ENCODE assay signal across 24 cellular contexts in the genomic region with DNA sequence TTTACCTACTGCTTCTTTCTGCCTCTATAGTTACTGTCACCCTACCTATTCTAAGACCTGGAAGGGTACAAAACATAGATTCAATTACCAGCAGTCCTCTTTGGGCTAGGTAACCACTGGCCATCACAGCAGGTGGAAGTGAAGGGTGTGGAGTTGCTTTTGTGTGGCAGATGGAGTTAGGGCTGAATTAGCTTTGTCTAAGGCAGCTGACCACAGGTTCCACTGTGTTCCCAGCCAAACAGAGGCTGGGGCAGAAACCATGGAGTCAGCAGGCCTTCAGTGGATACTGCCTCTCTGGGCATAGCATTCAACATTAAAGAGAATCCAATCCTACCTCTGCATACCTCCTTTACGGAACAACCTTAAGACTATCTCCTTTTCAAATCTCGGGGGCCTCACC.
"Had no signal": no experiment of that assay in that cellular context is flagged by ENCODE, and none has a peak within 500 bp of the region (broad histone marks: within the 10 kb centered on the region; RNA-seq: fewer than 3 reads in every experiment).

No MANE protein-coding gene starts in this region.

- H3K27ac Mint-ChIP-seq: activated CD4-positive, alpha-beta memory T cell treated with anti-CD3 and anti-CD28 coated beads for 36 hours; activated CD4-positive, alpha-beta T cell treated with anti-CD3 and anti-CD28 coated beads, Interleukin-2, amount 10 ng/mL, durations not matched to agents 7 days and 5 days; activated naive CD4-positive, alpha-beta T cell treated with anti-CD3 and anti-CD28 coated beads for 36 hours; activated naive CD8-positive, alpha-beta T cell; activated T-helper 17 cell treated with anti-CD3 and anti-CD28 coated beads, Interleukin-2, amount 50 U/mL, for 72 hours; brain; T-cell had no signal

- H3K9me3 Mint-ChIP-seq: activated CD4-positive, alpha-beta memory T cell treated with anti-CD3 and anti-CD28 coated beads for 36 hours; activated CD4-positive, alpha-beta T cell treated with anti-CD3 and anti-CD28 coated beads, Interleukin-2, amount 10 ng/mL, durations not matched to agents 7 days and 5 days; activated naive CD4-positive, alpha-beta T cell treated with anti-CD3 and anti-CD28 coated beads for 36 hours; activated T-helper 17 cell treated with anti-CD3 and anti-CD28 coated beads, Interleukin-2, amount 50 U/mL, for 72 hours; brain; T-cell had no signal

- H3K27ac ChIP-seq: KMS-11 had no signal

- H3K4me3 Mint-ChIP-seq: activated CD4-positive, alpha-beta memory T cell treated with anti-CD3 and anti-CD28 coated beads for 36 hours; activated CD4-positive, alpha-beta T cell treated with anti-CD3 and anti-CD28 coated beads, Interleukin-2, amount 10 ng/mL, durations not matched to agents 7 days and 5 days; activated naive CD4-positive, alpha-beta T cell treated with anti-CD3 and anti-CD28 coated beads for 36 hours; activated naive CD8-positive, alpha-beta T cell; activated T-helper 17 cell treated with anti-CD3 and anti-CD28 coated beads, Interleukin-2, amount 50 U/mL, for 72 hours; brain; T-cell had no signal

- H3K9ac ChIP-seq: KMS-11 had no signal

- DNase-seq: activated CD4-positive, alpha-beta memory T cell treated with anti-CD3 and anti-CD28 coated beads for 36 hours; activated CD4-positive, alpha-beta T cell treated with anti-CD3 and anti-CD28 coated beads, Interleukin-2, amount 10 ng/mL, durations not matched to agents 7 days and 5 days; activated CD4-positive, CD25-positive, alpha-beta regulatory T cell; activated CD8-positive, alpha-beta memory T cell treated with anti-CD3 and anti-CD28 coated beads for 24 hours; activated gamma-delta T cell; activated naive CD4-positive, alpha-beta T cell treated with anti-CD3 and anti-CD28 coated beads for 36 hours; activated T-cell treated with anti-CD3 and anti-CD28 coated beads for 4 hours; activated T-cell treated with anti-CD3 and anti-CD28 coated beads, Interleukin-2, amount 50 U/mL, for 48 hours; amygdala; MV-4-11; NCI-H1092 treated with DMSO at 0.1 percent for 48 hours; NCI-H1417 treated with DMSO at 0.1 percent for 48 hours; NCI-H187; NCI-H446; NCI-H524; NCI-H82; SIG-M5; T-cell; T-helper 2 cell; T1000 had no signal

- H3K27me3 Mint-ChIP-seq: activated CD4-positive, alpha-beta memory T cell treated with anti-CD3 and anti-CD28 coated beads for 36 hours; activated CD4-positive, alpha-beta T cell treated with anti-CD3 and anti-CD28 coated beads, Interleukin-2, amount 10 ng/mL, durations not matched to agents 7 days and 5 days; activated naive CD8-positive, alpha-beta T cell; activated T-helper 17 cell treated with anti-CD3 and anti-CD28 coated beads, Interleukin-2, amount 50 U/mL, for 72 hours; brain; T-cell had no signal

- ATAC-seq: activated T-helper 17 cell treated with anti-CD3 and anti-CD28 coated beads, Interleukin-2, amount 50 U/mL, for 72 hours; T-cell had no signal

- H3K4me1 Mint-ChIP-seq: activated CD4-positive, alpha-beta T cell treated with anti-CD3 and anti-CD28 coated beads, Interleukin-2, amount 10 ng/mL, durations not matched to agents 7 days and 5 days; activated T-helper 17 cell treated with anti-CD3 and anti-CD28 coated beads, Interleukin-2, amount 50 U/mL, for 72 hours; brain; T-cell had no signal

- H3K4me2 ChIP-seq: KMS-11 had no signal
